In the genomic region with DNA sequence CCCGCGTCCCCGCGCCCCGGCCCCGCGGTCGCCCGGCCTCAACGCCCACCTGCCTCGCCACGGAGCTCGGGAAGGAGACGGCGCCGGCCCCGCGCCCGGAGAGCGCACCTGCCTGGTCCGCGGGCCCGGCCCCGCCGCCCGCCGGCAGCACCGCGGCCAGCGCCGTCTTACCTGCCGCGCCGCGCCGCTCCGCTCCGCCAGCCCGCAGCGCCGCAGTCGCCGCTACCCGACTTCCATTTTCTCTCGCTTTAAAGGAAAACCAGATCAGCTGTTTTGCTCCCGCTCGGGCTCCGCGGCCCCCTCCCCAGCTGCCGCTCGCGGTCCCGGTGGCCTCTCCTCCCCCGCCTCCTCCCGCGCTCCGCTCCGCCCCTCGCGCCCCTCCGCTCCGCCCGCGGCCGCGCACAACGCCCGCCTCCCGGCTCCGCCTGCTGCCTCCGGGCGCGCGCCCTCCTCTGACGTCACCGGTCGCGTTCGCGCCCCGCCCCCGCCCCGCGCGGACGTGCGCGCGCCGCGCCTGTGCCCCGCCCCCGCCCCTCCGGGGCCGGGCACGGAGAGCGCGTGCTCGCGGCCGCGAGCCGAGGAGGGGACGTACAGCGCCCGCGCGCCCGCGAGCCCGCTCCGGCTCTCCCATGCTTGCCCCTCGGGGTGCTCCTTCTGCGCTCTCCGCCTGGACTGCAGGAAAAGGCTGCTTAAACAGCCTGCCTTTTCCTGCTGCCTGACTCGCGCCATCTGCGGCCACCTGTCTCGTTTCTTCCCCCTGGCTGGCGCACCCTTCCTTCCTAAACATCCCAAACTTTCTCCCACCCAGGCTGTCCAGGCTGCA, we compare ENCODE assay signal across 8 cellular contexts. TPM values are rescaled to one million over a fixed set of nuclear protein-coding genes. Genes with fewer than 3 reads are reported as not detected.
DNase-seq lines count a peak whose midpoint lies in the region; ATAC-seq and TF ChIP-seq lines count a peak whose summit lies in the region.

Gene OTUD7A, minus strand, starts transcription at position 338 of the 823 bp plus-strand sequence.

- no peaks in the 10 kb centered on the region for H3K36me3 Mint-ChIP-seq in chondrocyte (ENCODE audit: low read depth)

- H3K4me3 Mint-ChIP-seq in chondrocyte (ENCODE audit: unreplicated experiment) = peak within 1 kb of the TSS; percentile 88

- no peaks in the 10 kb centered on the region for H3K9me3 Mint-ChIP-seq in chondrocyte (ENCODE audit: low read depth)

- peak within 1 kb of the TSS; percentile 63 for H3K4me3 ChIP-seq in AG04449 (ENCODE audit: low read depth, low read length)

- peaks cover 16% of the 10 kb centered on the region for H3K27me3 Mint-ChIP-seq in chondrocyte (ENCODE audit: low read depth)

- peak within 1 kb of the TSS; percentile 62 for H3K27ac Mint-ChIP-seq in chondrocyte (ENCODE audit: unreplicated experiment)

- peaks cover 11% of the 10 kb centered on the region for H3K4me1 Mint-ChIP-seq in chondrocyte (ENCODE audit: low read depth)

- POLR2A ChIA-PET in AG04449 (lab: Yijun Ruan, JAX) = no interaction called here

- TF ChIP-seq CTCF in AG04449 (IDR thresholded peaks at IDR 0.05; ENCODE audit: insufficient read depth, low read length, missing control alignments) (no peak), chondrocyte (IDR thresholded peaks at IDR 0.05) (no peak)

- ATAC-seq in GM18909 (IDR thresholded peaks at IDR 0.05; ENCODE audit: poor library complexity, unreplicated experiment) (peak; percentile 93), HG03159 (IDR thresholded peaks at IDR 0.05; ENCODE audit: unreplicated experiment) (peak; percentile 85)

- DNase-seq in AG04449 (ENCODE audit: low read depth, low spot score) = no peak
- peak; percentile 90 for DNase-seq in NCI-H345 (lab: John Stamatoyannopoulos, UW)
- peak; percentile 81 for DNase-seq in activated CD4-positive, alpha-beta T cell treated with anti-CD3 and anti-CD28 coated beads for 1 hour
- no peak for DNase-seq in chondrocyte (ENCODE audit: low spot score)
- DNase-seq in kidney tubule cell (ENCODE audit: low spot score) = peak; percentile 87
- DNase-seq in stimulated activated CD4-positive, alpha-beta T cell treated with anti-CD3 and anti-CD28 coated beads, Interleukin-15, amount 100 ng/mL, for 24 hours = peak; percentile 84

- CTCF ChIA-PET in AG04449 (lab: Yijun Ruan, JAX) = no interaction called here

RNA-seq across cellular contexts. Expression of gene OTUD7A, which starts in this region (rescaled TPM):
- 1.1 to 2.2 TPM (median 1.3 TPM) in 3 replicates for total RNA-seq in chondrocyte

Comparison
In these comparisons a context has a peak if more than half of its experiments do, and no peak if none do; other contexts are left out.
1. DNase-seq: peak in NCI-H345 (single experiment), activated CD4-positive, alpha-beta T cell treated with anti-CD3 and anti-CD28 coated beads for 1 hour (single experiment), kidney tubule cell (single experiment) and stimulated activated CD4-positive, alpha-beta T cell treated with anti-CD3 and anti-CD28 coated beads, Interleukin-15, amount 100 ng/mL, for 24 hours (single experiment); none in AG04449 (single experiment) and chondrocyte (single experiment).